13 cellular contexts compared by ENCODE assay signal in genomic region chr3:197295871-197296270, GRCh38. TPM values are rescaled to one million over a fixed set of nuclear protein-coding genes. Genes with fewer than 3 reads are reported as not detected.
DNase-seq lines count a peak whose midpoint lies in the region; ATAC-seq and TF ChIP-seq lines count a peak whose summit lies in the region.
"Had no signal": no experiment of that assay in that cellular context is flagged by ENCODE, and none has a peak within 500 bp of the region (broad histone marks: within the 10 kb centered on the region; RNA-seq: fewer than 3 reads in every experiment).

No MANE protein-coding gene starts in this region.

- peak overlapping the region; percentile 94 for H3K4me2 ChIP-seq in DOHH2 (ENCODE audit: low read length)
- H3K4me2 ChIP-seq in Karpas-422 (ENCODE audit: low read depth, low read length, poor library complexity, severe bottlenecking) = peak overlapping the region; percentile 87
- peak overlapping the region; percentile 80 for H3K4me2 ChIP-seq in mammary epithelial cell (ENCODE audit: insufficient read depth, low read depth, low read length)

- H3K4me3 ChIP-seq in DOHH2 (ENCODE audit: low read length) = peak overlapping the region; percentile 14; the same call in 1 of the 2 replicates
- peak overlapping the region; percentile 73 for H3K4me3 ChIP-seq in Karpas-422 (ENCODE audit: low read length)
- peak overlapping the region; percentile 78 to 96 (median 89) for H3K4me3 ChIP-seq in mammary epithelial cell (replicated peaks in 1 of 3; ENCODE audit: insufficient read depth in 1 of 3, low read depth in 2 of 3, low read length in 3 of 3)
- no peak overlapping the region for H3K4me3 ChIP-seq in body of pancreas

- H3K36me3 Mint-ChIP-seq in nephron progenitor cell (ENCODE audit: low read depth) = peaks cover 44% of the 10 kb centered on the region

- peaks cover 62% of the 10 kb centered on the region for H3K36me3 ChIP-seq in DOHH2 (ENCODE audit: control insufficient read depth, low read length)
- peaks cover 50% of the 10 kb centered on the region; the same call in 1 of the 2 replicates for H3K36me3 ChIP-seq in Karpas-422 (ENCODE audit: insufficient read depth, low read length)
- H3K36me3 ChIP-seq in mammary epithelial cell (ENCODE audit: insufficient read depth, low read length) = peaks cover 18% of the 10 kb centered on the region
- H3K36me3 ChIP-seq in body of pancreas (replicated peaks in 1 of 2; ENCODE audit: insufficient read depth in 1 of 2, low read depth in 2 of 2) = no peaks in the 10 kb centered on the region
- H3K36me3 ChIP-seq: neutrophil had no signal

- 96% methylated on average over 2 of the region's 2 CpGs for WGBS in mammary epithelial cell (ENCODE audit: low coverage, missing lambda C conversion rate)
- 71 to 77% methylated on average over 2 of the region's 2 CpGs for WGBS in body of pancreas, 2 donors

- no peak overlapping the region for H3K27ac ChIP-seq in DOHH2 (ENCODE audit: low read depth, low read length)
- H3K27ac ChIP-seq in Karpas-422 (ENCODE audit: low read length) = peak overlapping the region; percentile 63; the same call in 1 of the 2 replicates
- H3K27ac ChIP-seq in mammary epithelial cell (ENCODE audit: insufficient read depth, low read depth, low read length) = no peak overlapping the region
- H3K27ac ChIP-seq in body of pancreas = no peak overlapping the region
- H3K27ac ChIP-seq: neutrophil, upper lobe of left lung had no signal

- 0 out of 2 replicates have a peak, but pooled peaks cover 10% of the 10 kb centered on the region for H3F3A ChIP-seq in DOHH2 (ENCODE audit: control insufficient read depth, insufficient read depth)

- H3K9me2 ChIP-seq in DOHH2 (replicated peaks; ENCODE audit: control insufficient read depth, low read length) (no peaks in the 10 kb centered on the region), Karpas-422 (replicated peaks; ENCODE audit: insufficient read depth, low read length) (no peaks in the 10 kb centered on the region)

- H3K27me3 Mint-ChIP-seq in nephron progenitor cell (ENCODE audit: low read depth, poor library complexity) = peaks cover 12% of the 10 kb centered on the region

- no peak for ATAC-seq in body of pancreas
- ATAC-seq in GM19452 (IDR thresholded peaks at IDR 0.05; ENCODE audit: unreplicated experiment) = no peak
- no peak for ATAC-seq in GM21737 (IDR thresholded peaks at IDR 0.05; ENCODE audit: unreplicated experiment)

- TF ChIP-seq POLR2A in body of pancreas (IDR thresholded peaks at IDR 0.05) = no peak

- H2AFZ ChIP-seq in Karpas-422 (ENCODE audit: low read length) (no peak overlapping the region), mammary epithelial cell (ENCODE audit: low read depth, low read length) (no peak overlapping the region)

- H3K4me1 Mint-ChIP-seq in nephron progenitor cell = peaks cover 66% of the 10 kb centered on the region

- 0 out of 2 replicates have a peak overlapping the region, but pooled peaks have one; percentile 25 for H3K9ac ChIP-seq in Karpas-422 (ENCODE audit: low read length)
- peak overlapping the region; percentile 31 for H3K9ac ChIP-seq in mammary epithelial cell (ENCODE audit: insufficient read depth, low read length)

- in situ Hi-C loops in mammary epithelial cell (cut with MboI; ENCODE audit: low sequenced_read_pairs in 2 of 2) = loop anchor here in 1 of 2 donors (5.0 kb wide), 1 partner anchor 76 kb away; no protein-coding TSS in a partner anchor

- H3K9me3 ChIP-seq in DOHH2 (ENCODE audit: control insufficient read depth, insufficient read depth, low read length) (no peaks in the 10 kb centered on the region), Karpas-422 (ENCODE audit: low read length) (no peaks in the 10 kb centered on the region), mammary epithelial cell (replicated peaks; ENCODE audit: insufficient read depth, low read length) (no peaks in the 10 kb centered on the region), body of pancreas (no peaks in the 10 kb centered on the region)
- H3K9me3 ChIP-seq: neutrophil, upper lobe of left lung had no signal

- H3K9me3 Mint-ChIP-seq in nephron progenitor cell = no peaks in the 10 kb centered on the region

- intact Hi-C loops in mammary epithelial cell (cut with micrococcal nuclease) = loop anchor here (2.0 to 5.0 kb wide), 2 partner anchors 39 to 41 kb away; no protein-coding TSS in a partner anchor
- intact Hi-C loops in body of pancreas (cut with DNase I) = no loop called here

- TF ChIP-seq CTCF in DOHH2 (IDR thresholded peaks at IDR 0.05; ENCODE audit: low read depth, low read length, poor library complexity, severe bottlenecking) (no peak), mammary epithelial cell (conservative IDR thresholded peaks at IDR 0.05 in 1 of 2, IDR thresholded peaks at IDR 0.05 in 1 of 2; ENCODE audit: extremely low read depth in 1 of 2, insufficient read depth in 1 of 2, low read depth in 1 of 2, low read length in 2 of 2) (no peak), nephron progenitor cell (IDR thresholded peaks at IDR 0.05) (no peak), body of pancreas (IDR thresholded peaks at IDR 0.05) (no peak)

- H3K27ac Mint-ChIP-seq in nephron progenitor cell = no peak overlapping the region

- DNase-seq in Karpas-422 = no peak
- DNase-seq in mammary epithelial cell = no peak
- DNase-seq in nephron progenitor cell = no peak
- no peak for DNase-seq in body of pancreas
- no peak for DNase-seq in Kasumi-1 (lab: John Stamatoyannopoulos, UW)
- DNase-seq: activated CD4-positive, CD25-positive, alpha-beta regulatory T cell treated with anti-CD3 and anti-CD28 coated beads, Interleukin-2, amount 50 U/mL, for 72 hours; caudate nucleus; hippocampal formation; upper lobe of left lung had no signal

- H4K20me1 ChIP-seq in DOHH2 (ENCODE audit: control insufficient read depth, insufficient read depth, low read depth, low read length) = peaks cover 7% of the 10 kb centered on the region; the same call in 1 of the 2 replicates
- H4K20me1 ChIP-seq in Karpas-422 (ENCODE audit: insufficient read depth, low read depth, low read length) = peaks cover 8% of the 10 kb centered on the region; the same call in 1 of the 2 replicates
- H4K20me1 ChIP-seq in mammary epithelial cell (ENCODE audit: insufficient read depth, low read length) = no peaks in the 10 kb centered on the region

- H3K27me3 ChIP-seq in DOHH2 (ENCODE audit: control insufficient read depth, low read length) (peaks cover 17% of the 10 kb centered on the region), Karpas-422 (ENCODE audit: low read length) (no peaks in the 10 kb centered on the region), mammary epithelial cell (ENCODE audit: insufficient read depth, low read length) (no peaks in the 10 kb centered on the region), body of pancreas (no peaks in the 10 kb centered on the region)
- H3K27me3 ChIP-seq: upper lobe of left lung had no signal

- H3K4me3 Mint-ChIP-seq in nephron progenitor cell = peak overlapping the region; percentile 92

- dilution Hi-C loops in mammary epithelial cell (cut with HindIII; ENCODE audit: low sequenced_read_pairs) = loop anchor here (5.0 kb wide), 1 partner anchor 81 kb away; no protein-coding TSS in a partner anchor

- H3K4me1 ChIP-seq in DOHH2 (ENCODE audit: control insufficient read depth, low read length) = peaks cover 31% of the 10 kb centered on the region
- H3K4me1 ChIP-seq in Karpas-422 (ENCODE audit: low read length) = peaks cover 45% of the 10 kb centered on the region
- H3K4me1 ChIP-seq in mammary epithelial cell (ENCODE audit: insufficient read depth, low read length) = peaks cover 21% of the 10 kb centered on the region
- peaks cover 31% of the 10 kb centered on the region for H3K4me1 ChIP-seq in body of pancreas

- CTCF ChIA-PET in mammary epithelial cell (lab: Charles Lee; ENCODE audit: low non-redundant PET) = interaction anchor here (0.7 kb wide), 1 partner anchor 206 kb away, joined by 6 read pairs; no protein-coding TSS in a partner anchor

- H3K79me2 ChIP-seq in DOHH2 (ENCODE audit: control insufficient read depth, low read length) (peaks cover 70% of the 10 kb centered on the region), Karpas-422 (ENCODE audit: low read length) (peaks cover 70% of the 10 kb centered on the region), mammary epithelial cell (ENCODE audit: insufficient read depth, low read length) (peaks cover 84% of the 10 kb centered on the region)

- BruUV-seq in mammary epithelial cell (replicated peaks; lab: Mats Ljungman, UMichigan) = no TSS peak

RNA-seq across cellular contexts. Expression of gene DLG1, which starts 2.5 kb away (rescaled TPM):
- 86.5 and 92.6 TPM in 2 replicates for total RNA-seq in Karpas-422 (2014; rRNA removed; shearing (Covaris generic); ENCODE audit: low replicate concordance)
- total RNA-seq in mammary epithelial cell = 100 to 1,000 TPM; 115 to 157 TPM
- 32.9 TPM for polyA plus RNA-seq in mammary epithelial cell
- polyA minus RNA-seq in mammary epithelial cell = 172 TPM
- total RNA-seq in body of pancreas = 10 to 100 TPM; 45.8 to 48.8 TPM

Comparison
In these comparisons a context has a peak if more than half of its experiments do, and no peak if none do; other contexts are left out.
1. H3K4me3 ChIP-seq: peak in DOHH2 (single experiment), Karpas-422 (single experiment) and mammary epithelial cell (3 of 3); none in body of pancreas (0 of 2).
2. Peak in every context shown above with its lines, with median percentiles within 50 percentile points of each other: H3K4me2 ChIP-seq.